ENCODE assay signal across 19 cellular contexts in genomic region chr2:99808801-99809200, GRCh38.
DNase-seq lines count a peak whose midpoint lies in the region; ATAC-seq and TF ChIP-seq lines count a peak whose summit lies in the region.
"Had no signal": no experiment of that assay in that cellular context is flagged by ENCODE, and none has a peak within 500 bp of the region (broad histone marks: within the 10 kb centered on the region; RNA-seq: fewer than 3 reads in every experiment).

No MANE protein-coding gene starts in this region.

- no peak overlapping the region for H3K4me3 ChIP-seq in epithelial cell of esophagus (ENCODE audit: low read length)
- H3K4me3 ChIP-seq: A549; BLaER1 treated with 17β-estradiol and CSF1 and Interleukin-3, amounts not matched to agents 10 nM and 100 nM; GM23338 had no signal

- H3K27ac Mint-ChIP-seq in nephron progenitor cell: peak overlapping the region; percentile 61
- H3K27ac Mint-ChIP-seq: GM23338 had no signal

- peaks cover 48% of the 10 kb centered on the region for H3K36me3 Mint-ChIP-seq in nephron progenitor cell (ENCODE audit: low read depth)

- H3K4me3 Mint-ChIP-seq in nephron progenitor cell: no peak overlapping the region
- H3K4me3 Mint-ChIP-seq: GM23338 had no signal

- TF ChIP-seq CTCF in 22Rv1 (IDR thresholded peaks at IDR 0.05) (no peak), epithelial cell of esophagus (IDR thresholded peaks at IDR 0.05; ENCODE audit: insufficient read depth, low read depth, low read length, missing control alignments) (no peak), nephron progenitor cell (IDR thresholded peaks at IDR 0.05) (no peak)

- peaks cover 5% of the 10 kb centered on the region for H3K9me3 Mint-ChIP-seq in nephron progenitor cell
- H3K9me3 Mint-ChIP-seq: GM23338 had no signal

- H3K27me3 Mint-ChIP-seq in nephron progenitor cell (ENCODE audit: low read depth, poor library complexity): peaks cover 8% of the 10 kb centered on the region

- peak; percentile 6 for DNase-seq in NCI-H748 treated with DMSO at 0.1 percent for 48 hours (lab: John Stamatoyannopoulos, UW)
- peak; percentile 58 for DNase-seq in epithelial cell of esophagus (ENCODE audit: low read depth)
- DNase-seq in nephron progenitor cell: no peak
- DNase-seq in glomerular visceral epithelial cell (ENCODE audit: extremely low spot score): no peak
- DNase-seq in NCI-H1930 (lab: John Stamatoyannopoulos, UW): no peak
- DNase-seq: GF-D8, NCI-H1694, NCI-H2171 treated with DMSO at 0.1 percent for 48 hours, Right ventricle myocardium superior, SK-N-SH had no signal

- H3K4me1 Mint-ChIP-seq in nephron progenitor cell: peaks cover 40% of the 10 kb centered on the region

- no peak for ATAC-seq in HG03571 (IDR thresholded peaks at IDR 0.05; ENCODE audit: unreplicated experiment)
- ATAC-seq: A549, GM23338, HCT116, HepG2, Panc1 had no signal

- H3K27ac ChIP-seq in 22Rv1: peak overlapping the region; percentile 15; the same call in 1 of the 2 replicates
- H3K27ac ChIP-seq: A549; BLaER1 treated with 17β-estradiol and CSF1 and Interleukin-3, amounts not matched to agents 10 nM and 100 nM; KMS-11 had no signal

Comparison
In these comparisons a context has a peak if more than half of its experiments do, and no peak if none do; other contexts are left out.
1. DNase-seq: peak in NCI-H748 treated with DMSO at 0.1 percent for 48 hours (single experiment) and epithelial cell of esophagus (single experiment); none in nephron progenitor cell (single experiment), glomerular visceral epithelial cell (single experiment) and NCI-H1930 (0 of 2).